1 cellular context compared by ENCODE assay signal in the genomic region with DNA sequence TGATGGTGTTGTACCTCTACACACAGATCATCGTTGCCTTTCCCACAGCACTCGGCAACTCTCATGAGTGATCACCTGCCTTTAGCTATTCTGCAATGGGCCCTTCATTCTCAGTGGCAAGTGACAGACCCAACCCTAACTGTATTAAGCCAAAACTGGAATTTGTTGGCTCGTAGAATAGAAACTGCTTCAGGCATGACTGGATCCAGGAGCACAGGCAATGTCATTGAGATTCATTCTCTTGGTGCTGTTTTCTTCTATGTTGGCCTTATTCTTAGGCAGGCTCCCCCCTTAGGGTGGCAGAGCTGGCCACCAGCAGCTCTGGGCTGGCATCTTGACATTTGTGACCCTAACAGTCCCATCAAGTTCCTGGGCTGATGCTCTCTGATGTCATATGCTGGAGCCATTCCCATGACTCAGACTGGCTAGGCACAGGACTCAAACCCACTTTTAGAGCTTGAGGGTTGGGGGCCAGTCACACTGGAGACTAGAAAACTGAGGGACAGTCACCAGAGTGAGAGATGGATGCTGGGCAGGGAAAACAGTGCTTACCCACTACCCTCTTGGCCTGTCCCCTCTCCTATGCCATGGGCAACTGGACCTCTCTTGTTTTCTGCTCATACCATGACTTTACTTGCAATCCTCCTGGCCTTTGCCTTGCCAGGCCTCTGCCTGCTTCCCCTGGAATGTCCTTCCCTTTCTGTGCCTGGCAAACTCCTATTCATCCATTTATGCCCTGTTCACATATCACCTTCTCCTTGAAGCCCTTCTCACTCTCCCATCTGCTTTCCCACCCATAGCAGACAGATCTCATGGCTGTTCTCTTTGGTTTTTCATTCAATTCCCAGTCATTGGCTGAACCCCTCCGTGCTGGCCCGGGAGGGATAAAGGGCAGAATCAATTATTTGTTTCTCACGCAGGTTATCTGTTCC.
TF ChIP-seq lines count a peak whose summit lies in the region.

No MANE protein-coding gene starts in this region.

TF ChIP-seq in IMR-90, 13 proteins besides CTCF, POLR2A, EP300 and RAD21:
- TF ChIP-seq CEBPB (IDR thresholded peaks at IDR 0.05; ENCODE audit: low read depth, low read length) (no peak), SMC3 (IDR thresholded peaks at IDR 0.05; ENCODE audit: low read depth, low read length) (no peak), FOS (IDR thresholded peaks at IDR 0.05; ENCODE audit: low read depth, low read length) (no peak), BHLHE40 (IDR thresholded peaks at IDR 0.05; ENCODE audit: low read depth, low read length) (no peak), RCOR1 (IDR thresholded peaks at IDR 0.05; ENCODE audit: insufficient replicate concordance, low read length) (no peak), MAFK (IDR thresholded peaks at IDR 0.05; ENCODE audit: low read depth, low read length) (no peak), MXI1 (IDR thresholded peaks at IDR 0.05; ENCODE audit: borderline replicate concordance, low read depth, low read length) (no peak), MAZ (IDR thresholded peaks at IDR 0.05; ENCODE audit: borderline replicate concordance, low read depth, low read length) (no peak), CHD1 (IDR thresholded peaks at IDR 0.05; ENCODE audit: low read depth, low read length) (no peak), NFE2L2 (IDR thresholded peaks at IDR 0.05; ENCODE audit: low read depth, low read length) (no peak), RFX5 (IDR thresholded peaks at IDR 0.05; ENCODE audit: low read depth, low read length) (no peak)
- TF ChIP-seq, protein P1, sequence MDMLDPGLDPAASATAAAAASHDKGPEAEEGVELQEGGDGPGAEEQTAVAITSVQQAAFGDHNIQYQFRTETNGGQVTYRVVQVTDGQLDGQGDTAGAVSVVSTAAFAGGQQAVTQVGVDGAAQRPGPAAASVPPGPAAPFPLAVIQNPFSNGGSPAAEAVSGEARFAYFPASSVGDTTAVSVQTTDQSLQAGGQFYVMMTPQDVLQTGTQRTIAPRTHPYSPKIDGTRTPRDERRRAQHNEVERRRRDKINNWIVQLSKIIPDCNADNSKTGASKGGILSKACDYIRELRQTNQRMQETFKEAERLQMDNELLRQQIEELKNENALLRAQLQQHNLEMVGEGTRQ (IDR thresholded peaks at IDR 0.05; ENCODE audit: low read depth, low read length), result no peak
